Comparison of ENCODE assay signal across 19 cellular contexts in the genomic region with DNA sequence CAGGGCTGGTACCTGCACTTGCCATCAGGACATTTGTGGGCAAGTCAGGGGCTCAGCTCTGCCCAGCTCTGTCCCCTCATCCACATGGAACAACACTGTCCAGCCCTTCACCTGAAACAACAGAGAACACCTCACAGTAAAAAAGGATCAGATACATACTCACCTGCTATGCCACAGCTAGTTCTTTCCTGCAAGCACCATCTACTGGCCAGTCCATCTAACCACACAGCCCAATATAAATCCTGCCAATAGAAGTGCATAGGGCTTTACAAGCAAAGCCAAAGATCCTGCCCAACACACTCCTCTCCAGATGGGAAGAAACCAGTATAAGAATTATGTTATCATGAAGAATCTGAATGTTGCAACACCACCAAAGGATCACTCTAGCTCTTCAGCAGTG. TPM values are rescaled to one million over a fixed set of nuclear protein-coding genes. Genes with fewer than 3 reads are reported as not detected.
DNase-seq lines count a peak whose midpoint lies in the region; TF ChIP-seq lines count a peak whose summit lies in the region.
"Had no signal": no experiment of that assay in that cellular context is flagged by ENCODE, and none has a peak within 500 bp of the region (broad histone marks: within the 10 kb centered on the region; RNA-seq: fewer than 3 reads in every experiment).

No MANE protein-coding gene starts in this region.

- H3K27me3 ChIP-seq in prostate gland (replicated peaks; ENCODE audit: insufficient read depth): no peaks in the 10 kb centered on the region
- H3K27me3 ChIP-seq: BLaER1 treated with 17β-estradiol and CSF1 and Interleukin-3, amounts not matched to agents 10 nM and 100 nM; gastroesophageal sphincter; neutrophil had no signal

- H3K9me3 ChIP-seq in prostate gland: no peaks in the 10 kb centered on the region
- H3K9me3 ChIP-seq: HAP-1, neutrophil had no signal

- H3K27ac ChIP-seq in prostate gland: no peak overlapping the region
- H3K27ac ChIP-seq: BLaER1 treated with 17β-estradiol and CSF1 and Interleukin-3, amounts not matched to agents 10 nM and 100 nM; gastroesophageal sphincter; neutrophil had no signal

- TF ChIP-seq EP300 in Ishikawa (IDR thresholded peaks at IDR 0.05; ENCODE audit: borderline replicate concordance): no peak

- H3K4me1 ChIP-seq in prostate gland (replicated peaks): no peaks in the 10 kb centered on the region
- H3K4me1 ChIP-seq: gastroesophageal sphincter, HAP-1 had no signal

- H3K36me3 ChIP-seq in prostate gland: no peaks in the 10 kb centered on the region
- H3K36me3 ChIP-seq: BLaER1 treated with 17β-estradiol and CSF1 and Interleukin-3, amounts not matched to agents 10 nM and 100 nM; gastroesophageal sphincter; HAP-1; neutrophil had no signal

- TF ChIP-seq POLR2A in prostate gland (IDR thresholded peaks at IDR 0.05): no peak

- no peak overlapping the region for H3K4me3 ChIP-seq in prostate gland
- H3K4me3 ChIP-seq: BLaER1 treated with 17β-estradiol and CSF1 and Interleukin-3, amounts not matched to agents 10 nM and 100 nM; gastroesophageal sphincter; HAP-1 had no signal

- TF ChIP-seq RAD21 in Ishikawa (IDR thresholded peaks at IDR 0.05; ENCODE audit: low read depth): peak; percentile 29; the same call in 1 of the 2 replicates

- intact Hi-C loops in prostate gland (cut with DNase I): no loop called here

- TF ChIP-seq CTCF in prostate gland (IDR thresholded peaks at IDR 0.05): no peak

- peak; percentile 22 for DNase-seq in DMS53 (lab: John Stamatoyannopoulos, UW)
- peak; percentile 12 for DNase-seq in RKO (ENCODE audit: low spot score)
- peak; percentile 56 for DNase-seq in islet precursor cell
- DNase-seq in CD1c-positive myeloid dendritic cell (ENCODE audit: extremely low spot score): no peak
- no peak for DNase-seq in SHP77 treated with DMSO at 0.1 percent for 48 hours (lab: John Stamatoyannopoulos, UW)
- no peak for DNase-seq in prostate gland (ENCODE audit: low spot score)
- DNase-seq: activated B cell treated with CpG ODN at 0.5 μM for 24 hours; activated effector memory CD4-positive, alpha-beta T cell treated with Interleukin-2 at 50 U/mL for 16 hours; EL; midbrain; NCI-H1048; stimulated activated CD4-positive, alpha-beta T cell treated with anti-CD3 and anti-CD28 coated beads, Interleukin-2, amount 100 ng/mL, for 48 hours had no signal

TF ChIP-seq in Ishikawa, 13 proteins besides CTCF, POLR2A, EP300 and RAD21:
- TF ChIP-seq YY1 (IDR thresholded peaks at IDR 0.05; ENCODE audit: low read depth) (no peak), TEAD4 (IDR thresholded peaks at IDR 0.05) (no peak), FOXM1 (IDR thresholded peaks at IDR 0.05; ENCODE audit: borderline replicate concordance, low read depth) (no peak)
- TF ChIP-seq, protein P1, sequence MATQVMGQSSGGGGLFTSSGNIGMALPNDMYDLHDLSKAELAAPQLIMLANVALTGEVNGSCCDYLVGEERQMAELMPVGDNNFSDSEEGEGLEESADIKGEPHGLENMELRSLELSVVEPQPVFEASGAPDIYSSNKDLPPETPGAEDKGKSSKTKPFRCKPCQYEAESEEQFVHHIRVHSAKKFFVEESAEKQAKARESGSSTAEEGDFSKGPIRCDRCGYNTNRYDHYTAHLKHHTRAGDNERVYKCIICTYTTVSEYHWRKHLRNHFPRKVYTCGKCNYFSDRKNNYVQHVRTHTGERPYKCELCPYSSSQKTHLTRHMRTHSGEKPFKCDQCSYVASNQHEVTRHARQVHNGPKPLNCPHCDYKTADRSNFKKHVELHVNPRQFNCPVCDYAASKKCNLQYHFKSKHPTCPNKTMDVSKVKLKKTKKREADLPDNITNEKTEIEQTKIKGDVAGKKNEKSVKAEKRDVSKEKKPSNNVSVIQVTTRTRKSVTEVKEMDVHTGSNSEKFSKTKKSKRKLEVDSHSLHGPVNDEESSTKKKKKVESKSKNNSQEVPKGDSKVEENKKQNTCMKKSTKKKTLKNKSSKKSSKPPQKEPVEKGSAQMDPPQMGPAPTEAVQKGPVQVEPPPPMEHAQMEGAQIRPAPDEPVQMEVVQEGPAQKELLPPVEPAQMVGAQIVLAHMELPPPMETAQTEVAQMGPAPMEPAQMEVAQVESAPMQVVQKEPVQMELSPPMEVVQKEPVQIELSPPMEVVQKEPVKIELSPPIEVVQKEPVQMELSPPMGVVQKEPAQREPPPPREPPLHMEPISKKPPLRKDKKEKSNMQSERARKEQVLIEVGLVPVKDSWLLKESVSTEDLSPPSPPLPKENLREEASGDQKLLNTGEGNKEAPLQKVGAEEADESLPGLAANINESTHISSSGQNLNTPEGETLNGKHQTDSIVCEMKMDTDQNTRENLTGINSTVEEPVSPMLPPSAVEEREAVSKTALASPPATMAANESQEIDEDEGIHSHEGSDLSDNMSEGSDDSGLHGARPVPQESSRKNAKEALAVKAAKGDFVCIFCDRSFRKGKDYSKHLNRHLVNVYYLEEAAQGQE (IDR thresholded peaks at IDR 0.05; ENCODE audit: low read depth): no peak
TF ChIP-seq in Ishikawa: peak in this region for 0.

RNA-seq across cellular contexts. Expression of a gene that starts 52.2 kb away (rescaled TPM):
- total RNA-seq in prostate gland: 1 to 10 TPM in 1 of 2 donors, under 1 TPM in 1; 0.87 to 1.1 TPM
- total RNA-seq: activated B cell treated with CpG ODN at 0.5 μM for 24 hours; chondrocyte; T-helper 1 cell treated with Interleukin-12 subunit alpha and Interleukin-12 subunit beta and Interleukin-4 antibody, amounts not matched to agents 30 ng/mL and 1 ng/mL, for 36 hours had no signal

Comparison
In these comparisons a context has a peak if more than half of its experiments do, and no peak if none do; other contexts are left out.
1. DNase-seq: peak in DMS53 (single experiment), RKO (single experiment) and islet precursor cell (single experiment); none in CD1c-positive myeloid dendritic cell (single experiment), SHP77 treated with DMSO at 0.1 percent for 48 hours (single experiment) and prostate gland (single experiment).